1 cellular context compared by ENCODE assay signal in the genomic region with DNA sequence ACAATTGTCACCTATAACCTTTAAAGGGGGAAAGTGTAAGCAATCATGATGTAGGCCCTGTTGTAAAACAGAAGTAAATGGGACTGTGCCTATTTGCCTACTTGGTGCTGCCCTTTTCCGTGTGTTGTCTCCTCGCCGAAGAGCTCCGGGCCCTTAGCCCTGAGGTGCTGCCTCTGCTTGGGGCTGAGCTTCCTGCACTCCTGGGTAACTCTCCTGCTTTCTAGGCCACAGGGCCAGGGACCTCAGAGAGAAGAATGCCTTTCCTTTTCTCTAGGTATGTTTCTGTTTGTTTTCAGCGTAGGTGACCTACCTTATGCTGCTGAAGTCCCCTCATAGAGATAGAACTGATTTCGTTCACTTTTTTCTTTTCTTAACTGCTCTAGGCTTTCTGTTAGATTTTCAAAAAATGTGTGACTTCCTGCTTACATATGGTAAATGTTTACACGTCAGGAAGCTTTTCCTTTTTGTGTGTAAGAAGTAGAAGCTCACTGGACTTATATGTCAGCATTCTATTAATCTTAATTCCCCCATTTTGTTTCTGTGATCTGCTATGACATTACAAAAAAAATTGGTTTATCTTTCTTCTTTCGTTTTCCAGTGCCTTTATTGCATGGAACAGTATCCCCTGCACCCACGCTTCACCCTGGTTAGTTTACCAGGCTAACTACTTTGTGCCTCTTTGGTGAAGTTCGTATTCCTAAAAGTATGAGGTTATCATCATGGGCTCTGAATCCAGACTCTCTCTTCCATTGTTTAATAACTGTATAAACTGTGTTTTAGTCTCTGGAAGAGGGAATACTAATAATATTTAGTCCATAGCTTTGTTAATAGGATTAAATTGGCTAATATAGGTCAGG.
TF ChIP-seq lines count a peak whose summit lies in the region.

No MANE protein-coding gene starts in this region.

TF ChIP-seq in HepG2, 621 proteins besides CTCF, POLR2A, EP300 and RAD21:
- TF ChIP-seq FOXM1 (CRISPR knock-in tag; IDR thresholded peaks at IDR 0.05) (no peak), ZNF382 (CRISPR knock-in tag; IDR thresholded peaks at IDR 0.05; ENCODE audit: borderline replicate concordance) (no peak), NONO (IDR thresholded peaks at IDR 0.05) (no peak), NONO (CRISPR knock-in tag; conservative IDR thresholded peaks at IDR 0.05) (no peak), GTF3A (CRISPR knock-in tag; conservative IDR thresholded peaks at IDR 0.05) (no peak), RFX1 (IDR thresholded peaks at IDR 0.05) (no peak), NAIF1 (CRISPR knock-in tag; IDR thresholded peaks at IDR 0.05; ENCODE audit: borderline replicate concordance) (no peak), ZMYM2 (CRISPR knock-in tag; IDR thresholded peaks at IDR 0.05) (no peak), CHD2 (IDR thresholded peaks at IDR 0.05; ENCODE audit: low read depth, low read length) (no peak)
- TF ChIP-seq, protein P1, sequence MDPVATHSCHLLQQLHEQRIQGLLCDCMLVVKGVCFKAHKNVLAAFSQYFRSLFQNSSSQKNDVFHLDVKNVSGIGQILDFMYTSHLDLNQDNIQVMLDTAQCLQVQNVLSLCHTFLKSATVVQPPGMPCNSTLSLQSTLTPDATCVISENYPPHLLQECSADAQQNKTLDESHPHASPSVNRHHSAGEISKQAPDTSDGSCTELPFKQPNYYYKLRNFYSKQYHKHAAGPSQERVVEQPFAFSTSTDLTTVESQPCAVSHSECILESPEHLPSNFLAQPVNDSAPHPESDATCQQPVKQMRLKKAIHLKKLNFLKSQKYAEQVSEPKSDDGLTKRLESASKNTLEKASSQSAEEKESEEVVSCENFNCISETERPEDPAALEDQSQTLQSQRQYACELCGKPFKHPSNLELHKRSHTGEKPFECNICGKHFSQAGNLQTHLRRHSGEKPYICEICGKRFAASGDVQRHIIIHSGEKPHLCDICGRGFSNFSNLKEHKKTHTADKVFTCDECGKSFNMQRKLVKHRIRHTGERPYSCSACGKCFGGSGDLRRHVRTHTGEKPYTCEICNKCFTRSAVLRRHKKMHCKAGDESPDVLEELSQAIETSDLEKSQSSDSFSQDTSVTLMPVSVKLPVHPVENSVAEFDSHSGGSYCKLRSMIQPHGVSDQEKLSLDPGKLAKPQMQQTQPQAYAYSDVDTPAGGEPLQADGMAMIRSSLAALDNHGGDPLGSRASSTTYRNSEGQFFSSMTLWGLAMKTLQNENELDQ (CRISPR knock-in tag; IDR thresholded peaks at IDR 0.05; ENCODE audit: borderline replicate concordance): no peak
